In the genomic region with DNA sequence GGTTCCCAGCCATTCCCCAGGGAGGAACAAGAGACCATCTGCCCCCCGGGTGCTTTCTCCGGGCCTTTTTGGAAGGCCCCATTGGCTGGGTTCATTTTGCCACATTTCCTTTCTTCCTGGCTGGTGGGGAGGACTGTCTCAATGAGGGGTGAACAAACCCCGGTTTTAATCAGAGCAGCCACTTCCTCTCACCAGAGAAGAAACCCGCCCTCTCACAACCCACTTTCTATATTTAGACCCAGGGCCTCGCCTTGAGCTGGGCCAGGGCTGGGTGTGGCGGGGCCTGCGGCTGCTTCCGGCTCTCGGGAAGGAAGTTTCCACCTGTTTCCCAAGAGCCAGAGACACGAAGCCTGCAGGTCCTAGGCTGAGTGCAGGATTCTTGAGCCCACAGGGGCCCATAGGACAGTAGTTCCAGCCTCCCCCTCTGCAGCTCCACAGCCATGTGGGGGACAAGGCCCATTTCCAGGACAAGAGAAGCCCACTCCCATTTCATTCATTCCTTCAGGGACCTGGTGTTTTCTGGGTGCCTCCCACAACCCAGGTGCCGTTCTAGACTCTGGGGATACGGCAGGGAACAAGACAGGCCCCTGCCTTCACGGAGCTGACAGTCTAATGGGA, we compare ENCODE assay signal across 1 cellular context.
TF ChIP-seq lines count a peak whose summit lies in the region.

No MANE protein-coding gene starts in this region.

TF ChIP-seq in K562, 482 proteins besides CTCF, POLR2A, EP300 and RAD21 (continued from another document):
- TF ChIP-seq ZNF143 (CRISPR knock-in tag; IDR thresholded peaks at IDR 0.05): no peak
- no peak for TF ChIP-seq SMC3 (conservative IDR thresholded peaks at IDR 0.05; ENCODE audit: insufficient read depth, low read depth, low read length)
- TF ChIP-seq BCLAF1 (IDR thresholded peaks at IDR 0.05; ENCODE audit: borderline replicate concordance in 1 of 2, control insufficient read depth in 1 of 2, low read depth in 2 of 2, low read length in 1 of 2): no peak
- no peak for TF ChIP-seq FOXJ3 (CRISPR knock-in tag; IDR thresholded peaks at IDR 0.05)
